Comparison of ENCODE assay signal across 9 cellular contexts in the genomic region with DNA sequence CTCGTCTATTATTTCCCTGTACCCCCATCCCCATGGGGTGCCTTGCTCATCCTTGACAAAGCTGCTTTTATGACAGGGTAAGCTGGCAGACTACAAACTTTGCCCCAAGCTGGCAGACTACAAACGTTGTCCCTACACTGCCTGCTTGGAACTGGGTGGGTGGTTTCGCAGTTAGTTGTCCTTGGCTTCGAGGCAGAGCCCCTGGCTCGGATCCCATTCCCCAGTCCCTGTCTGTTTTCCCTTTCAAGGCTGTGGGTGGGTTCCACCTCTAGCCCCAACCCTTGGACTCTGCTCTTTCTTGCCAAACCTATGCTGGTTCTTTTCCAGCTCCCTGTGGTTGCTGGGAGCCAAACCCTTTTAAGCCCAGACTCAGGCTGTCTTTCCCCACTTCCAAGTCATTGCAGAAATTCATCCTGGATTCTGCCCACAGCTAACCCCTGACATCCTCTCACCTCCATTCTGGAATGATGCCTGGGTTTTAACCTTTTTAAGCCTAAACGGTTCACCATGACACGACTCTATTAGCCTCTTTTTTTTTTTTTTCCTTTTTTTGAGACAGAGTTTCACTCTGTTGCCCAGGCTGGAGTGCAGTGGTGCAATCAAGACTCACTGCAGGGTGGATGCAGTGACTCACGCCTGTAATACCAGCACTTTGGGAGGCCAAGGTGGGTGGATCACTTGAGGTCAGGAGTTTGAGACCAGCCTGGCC. TPM values are rescaled to one million over a fixed set of nuclear protein-coding genes. Genes with fewer than 3 reads are reported as not detected.
DNase-seq lines count a peak whose midpoint lies in the region; ATAC-seq and TF ChIP-seq lines count a peak whose summit lies in the region.
"Had no signal": no experiment of that assay in that cellular context is flagged by ENCODE, and none has a peak within 500 bp of the region (broad histone marks: within the 10 kb centered on the region; RNA-seq: fewer than 3 reads in every experiment).

No MANE protein-coding gene starts in this region.

- peaks cover 0 to 27% (median 4%) of the 10 kb centered on the region in 5 donors for H3K36me3 Mint-ChIP-seq in naive thymus-derived CD4-positive, alpha-beta T cell

- H3K9me3 Mint-ChIP-seq in naive thymus-derived CD4-positive, alpha-beta T cell = no peaks in the 10 kb centered on the region

- TF ChIP-seq CTCF in right atrium auricular region (IDR thresholded peaks at IDR 0.05) = no peak
- no peak for TF ChIP-seq CTCF in spleen (IDR thresholded peaks at IDR 0.05 in 8 of 11, conservative IDR thresholded peaks at IDR 0.05 in 3 of 11)

- intact Hi-C loops in spleen (cut with DNase I; ENCODE audit: low total_unique reads) = no loop called here
- intact Hi-C loops in naive thymus-derived CD4-positive, alpha-beta T cell (cut with micrococcal nuclease) = no loop called here

- H3K4me2 ChIP-seq in GM23248 (ENCODE audit: unreplicated experiment) = peak overlapping the region; percentile 63

- no peak overlapping the region for H3K4me3 Mint-ChIP-seq in naive thymus-derived CD4-positive, alpha-beta T cell

- H3K79me2 ChIP-seq in GM23248 (ENCODE audit: insufficient read depth) = no peaks in the 10 kb centered on the region

- H3K9me3 ChIP-seq in GM23248 (ENCODE audit: low read depth) (no peaks in the 10 kb centered on the region), right atrium auricular region (no peaks in the 10 kb centered on the region), spleen (no peaks in the 10 kb centered on the region)
- no peaks in the 10 kb centered on the region for H3K9me3 ChIP-seq in naive thymus-derived CD4-positive, alpha-beta T cell (ENCODE audit: control insufficient read depth in 2 of 3, low read length in 3 of 3)

- in situ Hi-C loops in GM23248 (cut with MboI) = no loop called here

- H3K4me1 ChIP-seq in GM23248 (ENCODE audit: insufficient read depth) (peaks cover 17% of the 10 kb centered on the region), right atrium auricular region (peaks cover 0 to 21% of the 10 kb centered on the region in 2 donors), spleen (peaks cover 6 to 60% (median 46%) of the 10 kb centered on the region in 6 donors)
- peaks cover 0 to 3% of the 10 kb centered on the region in 2 donors for H3K4me1 ChIP-seq in naive thymus-derived CD4-positive, alpha-beta T cell (ENCODE audit: control insufficient read depth in 2 of 2, insufficient read depth in 2 of 2, low read length in 2 of 2)

- no peaks in the 10 kb centered on the region for H4K20me1 ChIP-seq in GM23248 (ENCODE audit: insufficient read depth)

- H3K27me3 Mint-ChIP-seq in naive thymus-derived CD4-positive, alpha-beta T cell = no peaks in the 10 kb centered on the region

- H3K27ac ChIP-seq in GM23248 = peak overlapping the region; percentile 86
- peak overlapping the region; percentile 43 to 71 for H3K27ac ChIP-seq in right atrium auricular region
- peak overlapping the region in 6 of 8 donors; percentile 4 to 81 (median 66) for H3K27ac ChIP-seq in spleen
- no peak overlapping the region for H3K27ac ChIP-seq in naive thymus-derived CD4-positive, alpha-beta T cell (ENCODE audit: low read depth, low read length)

- H3F3A ChIP-seq in GM23248 (ENCODE audit: insufficient read depth) = peaks cover 24% of the 10 kb centered on the region

- H3K9ac ChIP-seq in GM23248 = peak overlapping the region; percentile 68

- WGBS in GM23248 (ENCODE audit: low coverage in 1 of 2, low lambda C conversion rate in 2 of 2, missing lambda C conversion rate in 2 of 2), 2 experiments = 1 to 2% methylated on average over 8 of the region's 8 CpGs
- WGBS in spleen, 5 donors = 59 to 76% (median 72%) methylated on average over 8 of the region's 8 CpGs

- peaks cover 0 to 16% (median 11%) of the 10 kb centered on the region in 7 donors for H3K4me1 Mint-ChIP-seq in naive thymus-derived CD4-positive, alpha-beta T cell

- no peaks in the 10 kb centered on the region for H3K9me2 ChIP-seq in GM23248 (ENCODE audit: insufficient read depth)

- no peaks in the 10 kb centered on the region for H3K27me3 ChIP-seq in GM23248 (replicated peaks; ENCODE audit: insufficient read depth)
- H3K27me3 ChIP-seq in right atrium auricular region = no peaks in the 10 kb centered on the region
- no peaks in the 10 kb centered on the region for H3K27me3 ChIP-seq in spleen (replicated peaks in 1 of 7)
- no peaks in the 10 kb centered on the region for H3K27me3 ChIP-seq in naive thymus-derived CD4-positive, alpha-beta T cell (ENCODE audit: control insufficient read depth in 2 of 2, insufficient read depth in 2 of 2, low read length in 2 of 2)

- TF ChIP-seq POLR2A in spleen (IDR thresholded peaks at IDR 0.05) = no peak

- H3K27ac Mint-ChIP-seq in naive thymus-derived CD4-positive, alpha-beta T cell = peak overlapping the region in 2 of 9 donors; percentile 46 to 48

- H3K36me3 ChIP-seq in GM23248 (ENCODE audit: low read depth) (no peaks in the 10 kb centered on the region), right atrium auricular region (peaks cover 9% of the 10 kb centered on the region), spleen (peaks cover 0 to 52% (median 22%) of the 10 kb centered on the region in 6 donors)
- H3K36me3 ChIP-seq in naive thymus-derived CD4-positive, alpha-beta T cell (ENCODE audit: control insufficient read depth in 2 of 3, insufficient read depth in 3 of 3, low read length in 3 of 3) = peaks cover 0 to 40% (median 0%) of the 10 kb centered on the region in 3 experiments

- CTCF ChIA-PET in naive thymus-derived CD4-positive, alpha-beta T cell (lab: Charles Lee) = interaction anchor here (1.0 kb wide), 1 partner anchor 15 kb away, joined by 3 read pairs; no protein-coding TSS in a partner anchor

- ATAC-seq in GM21825 (IDR thresholded peaks at IDR 0.05; ENCODE audit: unreplicated experiment) (no peak), HG03439 (IDR thresholded peaks at IDR 0.05; ENCODE audit: unreplicated experiment) (no peak)
- ATAC-seq in naive thymus-derived CD4-positive, alpha-beta T cell = no peak

- H3K4me3 ChIP-seq in GM23248 (peak overlapping the region; percentile 35), right atrium auricular region (no peak overlapping the region), spleen (no peak overlapping the region)
- H3K4me3 ChIP-seq in naive thymus-derived CD4-positive, alpha-beta T cell (ENCODE audit: low read length) = no peak overlapping the region

- POLR2A ChIA-PET in naive thymus-derived CD4-positive, alpha-beta T cell (lab: Charles Lee) = interaction anchor here (0.6 to 1.7 kb wide), 4 partner anchors 9 to 791 kb away, joined by 3 to 8 read pairs (median 4); partner anchors contain the start of gene RBM14

- H2AFZ ChIP-seq in GM23248 = peak overlapping the region; percentile 46

- DNase-seq in GM23248 (peak; percentile 88), amniotic epithelial cell (ENCODE audit: low read depth) (peak; percentile 88), right atrium auricular region (ENCODE audit: low spot score) (peak; percentile 91), spleen (no peak), COLO829 (ENCODE audit: low spot score) (no peak)
- DNase-seq in naive thymus-derived CD4-positive, alpha-beta T cell = no peak
- DNase-seq: islet precursor cell had no signal

RNA-seq across cellular contexts. Expression of gene RBM14, which starts 9.2 kb away (rescaled TPM):
- 23.5 and 28.4 TPM in 2 replicates for total RNA-seq in GM23248 (2014; rRNA removed; shearing (Covaris generic))
- polyA plus RNA-seq in GM23248 (2016; fragmentation: Nextera tagmentation; extraction: Ambion mirVana) = 40.6 and 42.6 TPM in 2 replicates
- total RNA-seq in right atrium auricular region = 10 to 100 TPM; 27.5 to 34.3 TPM
- 10 to 100 TPM; 45.2 to 96.6 (median 88.3) TPM for total RNA-seq in spleen
- 10 to 100 TPM; 37.7 to 67.4 (median 42.0) TPM for polyA plus RNA-seq in spleen
- 100 to 1,000 TPM; 165 to 543 (median 192) TPM for total RNA-seq in naive thymus-derived CD4-positive, alpha-beta T cell
- polyA plus RNA-seq in naive thymus-derived CD4-positive, alpha-beta T cell = 100 to 1,000 TPM in 1 of 2 donors, 10 to 100 TPM in 1; 76.9 to 107 TPM

RNA-seq across cellular contexts. Expression of gene CCS, which starts 14.3 kb away (rescaled TPM):
- 28.0 and 29.5 TPM in 2 replicates for total RNA-seq in GM23248 (2014; rRNA removed; shearing (Covaris generic))
- polyA plus RNA-seq in GM23248 (2016; fragmentation: Nextera tagmentation; extraction: Ambion mirVana) (44.1 and 44.2 TPM in 2 replicates), spleen (100 to 1,000 TPM in 2 of 3 donors, 10 to 100 TPM in 1; 91.3 to 161 (median 145) TPM)
- total RNA-seq in right atrium auricular region (10 to 100 TPM; 13.8 to 18.6 TPM), spleen (10 to 100 TPM; 32.8 to 50.4 (median 40.8) TPM)
- 10 to 100 TPM; 32.8 to 63.5 (median 42.5) TPM for total RNA-seq in naive thymus-derived CD4-positive, alpha-beta T cell
- polyA plus RNA-seq in naive thymus-derived CD4-positive, alpha-beta T cell = 10 to 100 TPM; 42.4 to 52.3 TPM

RNA-seq across cellular contexts. Expression of gene CCDC87, which starts 14.4 kb away (rescaled TPM):
- 0.11 and 0.13 TPM in 2 replicates for total RNA-seq in GM23248 (2014; rRNA removed; shearing (Covaris generic))
- polyA plus RNA-seq in GM23248 (2016; fragmentation: Nextera tagmentation; extraction: Ambion mirVana) = 0.39 and 0.40 TPM in 2 replicates
- total RNA-seq in right atrium auricular region = under 1 TPM; 0.26 to 0.86 TPM
- under 1 TPM in 5 of 7 donors, not detected in 2; 0.10 to 0.79 (median 0.17) TPM for total RNA-seq in spleen
- under 1 TPM; 0.04 to 0.08 (median 0.06) TPM for polyA plus RNA-seq in spleen
- 1 to 10 TPM in 2 of 5 experiments, under 1 TPM in 2, not detected in 1; 0.11 to 1.2 (median 0.60) TPM for total RNA-seq in naive thymus-derived CD4-positive, alpha-beta T cell
- not detected for polyA plus RNA-seq in naive thymus-derived CD4-positive, alpha-beta T cell

RNA-seq across cellular contexts. Expression of gene RBM4, which starts 31.2 kb away (rescaled TPM):
- 79.0 and 81.4 TPM in 2 replicates for total RNA-seq in GM23248 (2014; rRNA removed; shearing (Covaris generic))
- polyA plus RNA-seq in GM23248 (2016; fragmentation: Nextera tagmentation; extraction: Ambion mirVana) (121 and 125 TPM in 2 replicates), spleen (100 to 1,000 TPM in 2 of 3 donors, 10 to 100 TPM in 1; 70.1 to 128 (median 102) TPM)
- total RNA-seq in right atrium auricular region (10 to 100 TPM; 51.4 to 53.8 TPM), spleen (100 to 1,000 TPM; 106 to 139 (median 127) TPM)
- 100 to 1,000 TPM; 139 to 239 (median 198) TPM for total RNA-seq in naive thymus-derived CD4-positive, alpha-beta T cell
- polyA plus RNA-seq in naive thymus-derived CD4-positive, alpha-beta T cell = 100 to 1,000 TPM; 266 to 284 TPM

RNA-seq across cellular contexts. Expression of gene CTSF, which starts 38.9 kb away (rescaled TPM):
- total RNA-seq in GM23248 (2014; rRNA removed; shearing (Covaris generic)) = 67.7 and 72.6 TPM in 2 replicates
- polyA plus RNA-seq in GM23248 (2016; fragmentation: Nextera tagmentation; extraction: Ambion mirVana) (53.6 and 59.2 TPM in 2 replicates), spleen (10 to 100 TPM; 23.7 to 26.6 (median 24.0) TPM)
- total RNA-seq in right atrium auricular region (100 to 1,000 TPM in 1 of 2 donors, 10 to 100 TPM in 1; 79.1 to 124 TPM), spleen (10 to 100 TPM; 11.4 to 60.8 (median 46.4) TPM)
- total RNA-seq in naive thymus-derived CD4-positive, alpha-beta T cell = 10 to 100 TPM in 4 of 5 experiments, 1 to 10 TPM in 1; 2.3 to 49.7 (median 21.1) TPM
- polyA plus RNA-seq in naive thymus-derived CD4-positive, alpha-beta T cell = 10 to 100 TPM; 27.3 to 28.8 TPM

Comparison
In these comparisons a context has a peak if more than half of its experiments do, and no peak if none do; other contexts are left out.
1. DNase-seq: peak in GM23248 (single experiment), amniotic epithelial cell (single experiment) and right atrium auricular region (single experiment); none in spleen (single experiment), naive thymus-derived CD4-positive, alpha-beta T cell (0 of 9) and COLO829 (single experiment).